In genomic region chr10:99522511-99523250, GRCh38 we compare ENCODE assay signal across 15 cellular contexts. TPM values are rescaled to one million over a fixed set of nuclear protein-coding genes. Genes with fewer than 3 reads are reported as not detected.
DNase-seq lines count a peak whose midpoint lies in the region; ATAC-seq and TF ChIP-seq lines count a peak whose summit lies in the region.
"Had no signal": no experiment of that assay in that cellular context is flagged by ENCODE, and none has a peak within 500 bp of the region (broad histone marks: within the 10 kb centered on the region; RNA-seq: fewer than 3 reads in every experiment).

No MANE protein-coding gene starts in this region.

- peaks cover 100% of the 10 kb centered on the region for H3K27me3 ChIP-seq in smooth muscle cell (ENCODE audit: low read depth)
- peaks cover 12 to 91% of the 10 kb centered on the region in 2 donors for H3K27me3 ChIP-seq in breast epithelium

- POLR2A ChIA-PET in activated CD4-positive, alpha-beta T cell treated with anti-CD3 and anti-CD28 coated beads for 36 hours (lab: Charles Lee), result no interaction called here

- H3K4me1 Mint-ChIP-seq in activated CD4-positive, alpha-beta T cell treated with anti-CD3 and anti-CD28 coated beads for 36 hours, result peaks cover 6% of the 10 kb centered on the region
- peaks cover 7% of the 10 kb centered on the region for H3K4me1 Mint-ChIP-seq in activated naive CD8-positive, alpha-beta T cell treated with anti-CD3 and anti-CD28 coated beads, Interleukin-2, amount 50 U/mL, for 24 hours
- peaks cover 5% of the 10 kb centered on the region for H3K4me1 Mint-ChIP-seq in activated T-helper 2 cell treated with anti-CD3 and anti-CD28 coated beads, Interferon-gamma antibody, Interleukin-2, Interleukin-4, amounts not matched to agents 10 μg/mL and 5 μg/mL and 100 μg/mL, durations not matched to agents 14 hours and 24 hours and 36 hours (ENCODE audit: low read depth)

- H3K27ac Mint-ChIP-seq in activated CD4-positive, alpha-beta T cell treated with anti-CD3 and anti-CD28 coated beads for 36 hours, result no peak overlapping the region
- no peak overlapping the region for H3K27ac Mint-ChIP-seq in activated naive CD8-positive, alpha-beta T cell treated with anti-CD3 and anti-CD28 coated beads, Interleukin-2, amount 50 U/mL, for 24 hours
- no peak overlapping the region for H3K27ac Mint-ChIP-seq in activated T-helper 2 cell treated with anti-CD3 and anti-CD28 coated beads, Interferon-gamma antibody, Interleukin-2, Interleukin-4, amounts not matched to agents 10 μg/mL and 5 μg/mL and 100 μg/mL, durations not matched to agents 14 hours and 24 hours and 36 hours

- TF ChIP-seq POLR2A in breast epithelium (IDR thresholded peaks at IDR 0.05), result no peak

- ATAC-seq in activated CD4-positive, alpha-beta T cell treated with anti-CD3 and anti-CD28 coated beads for 36 hours, result no peak
- no peak for ATAC-seq in activated naive CD8-positive, alpha-beta T cell treated with anti-CD3 and anti-CD28 coated beads, Interleukin-2, amount 50 U/mL, for 24 hours
- peak; percentile 6 for ATAC-seq in left colon

- H3K27ac ChIP-seq in smooth muscle cell (ENCODE audit: low read depth), result no peak overlapping the region
- H3K27ac ChIP-seq in breast epithelium, result no peak overlapping the region
- H3K27ac ChIP-seq: pancreas, PC-9 had no signal

- H3K4me3 Mint-ChIP-seq in activated CD4-positive, alpha-beta T cell treated with anti-CD3 and anti-CD28 coated beads for 36 hours, result peak overlapping the region; percentile 34
- peak overlapping the region; percentile 22 for H3K4me3 Mint-ChIP-seq in activated naive CD8-positive, alpha-beta T cell treated with anti-CD3 and anti-CD28 coated beads, Interleukin-2, amount 50 U/mL, for 24 hours
- no peak overlapping the region for H3K4me3 Mint-ChIP-seq in activated T-helper 2 cell treated with anti-CD3 and anti-CD28 coated beads, Interferon-gamma antibody, Interleukin-2, Interleukin-4, amounts not matched to agents 10 μg/mL and 5 μg/mL and 100 μg/mL, durations not matched to agents 14 hours and 24 hours and 36 hours (ENCODE audit: low read depth)

- 3% methylated on average over 24 of the region's 33 CpGs for WGBS in smooth muscle cell (ENCODE audit: low lambda C conversion rate)

- TF ChIP-seq CTCF in smooth muscle cell (IDR thresholded peaks at IDR 0.05; ENCODE audit: borderline replicate concordance, insufficient read depth, poor library complexity, severe bottlenecking), result peak; percentile 7
- TF ChIP-seq CTCF in breast epithelium (IDR thresholded peaks at IDR 0.05), result no peak

- no peak for DNase-seq in activated CD4-positive, alpha-beta T cell treated with anti-CD3 and anti-CD28 coated beads for 36 hours
- DNase-seq in activated CD4-positive, alpha-beta T cell treated with anti-CD3 and anti-CD28 coated beads for 1 hour, result no peak
- DNase-seq in activated naive CD8-positive, alpha-beta T cell treated with anti-CD3 and anti-CD28 coated beads, Interleukin-2, amount 50 U/mL, for 24 hours, result no peak
- DNase-seq in left colon, result peak in 1 of 2 donors; percentile 23
- no peak for DNase-seq in smooth muscle cell (lab: John Stamatoyannopoulos, UW; ENCODE audit: unreplicated experiment)
- DNase-seq in breast epithelium (ENCODE audit: low spot score in 2 of 2), result no peak
- no peak for DNase-seq in head of caudate nucleus
- no peak for DNase-seq in activated T-helper 2 cell treated with anti-CD3 and anti-CD28 coated beads, Interferon-gamma antibody, Interleukin-2, Interleukin-4, amounts not matched to agents 10 μg/mL and 5 μg/mL and 100 μg/mL, durations not matched to agents 14 hours and 24 hours and 36 hours (ENCODE audit: low spot score)
- DNase-seq: central memory CD4-positive, alpha-beta T cell; DND-41; PC-9; stimulated activated CD4-positive, alpha-beta T cell treated with anti-CD3 and anti-CD28 coated beads, Interleukin-4, amount 100 ng/mL, for 4 hours; substantia nigra had no signal

- H3K9ac ChIP-seq in smooth muscle cell (ENCODE audit: low read depth), result no peak overlapping the region

- no peaks in the 10 kb centered on the region for H3K36me3 Mint-ChIP-seq in activated CD4-positive, alpha-beta T cell treated with anti-CD3 and anti-CD28 coated beads for 36 hours (ENCODE audit: low read depth)
- no peaks in the 10 kb centered on the region for H3K36me3 Mint-ChIP-seq in activated naive CD8-positive, alpha-beta T cell treated with anti-CD3 and anti-CD28 coated beads, Interleukin-2, amount 50 U/mL, for 24 hours (ENCODE audit: low read depth)
- no peaks in the 10 kb centered on the region for H3K36me3 Mint-ChIP-seq in activated T-helper 2 cell treated with anti-CD3 and anti-CD28 coated beads, Interferon-gamma antibody, Interleukin-2, Interleukin-4, amounts not matched to agents 10 μg/mL and 5 μg/mL and 100 μg/mL, durations not matched to agents 14 hours and 24 hours and 36 hours (ENCODE audit: low read depth)

- no peaks in the 10 kb centered on the region for H3K9me3 ChIP-seq in smooth muscle cell (replicated peaks; ENCODE audit: low read depth)
- H3K9me3 ChIP-seq in breast epithelium, result no peaks in the 10 kb centered on the region
- H3K9me3 ChIP-seq: pancreas had no signal

- intact Hi-C loops in activated CD4-positive, alpha-beta T cell treated with anti-CD3 and anti-CD28 coated beads for 36 hours (cut with DNase I, micrococcal nuclease), result loop anchor here in 1 of 2 experiments (10.0 kb wide), 1 partner anchor 288 kb away; the partner anchor contains the start of gene HPSE2
- intact Hi-C loops in left colon (cut with DNase I, micrococcal nuclease) (no loop called here), breast epithelium (cut with DNase I; ENCODE audit: low total_unique reads) (no loop called here), head of caudate nucleus (cut with DNase I) (no loop called here)
- intact Hi-C loops in activated T-helper 2 cell treated with anti-CD3 and anti-CD28 coated beads, Interferon-gamma antibody, Interleukin-2, Interleukin-4, amounts not matched to agents 10 μg/mL and 5 μg/mL and 100 μg/mL, durations not matched to agents 14 hours and 24 hours and 36 hours (cut with micrococcal nuclease), result no loop called here

- peak overlapping the region; percentile 67 for H3K4me2 ChIP-seq in smooth muscle cell
- H3K4me2 ChIP-seq: PC-9 had no signal

- H3K4me3 ChIP-seq in smooth muscle cell, result no peak overlapping the region
- H3K4me3 ChIP-seq in breast epithelium, result peak overlapping the region in 1 of 3 donors; percentile 30
- H3K4me3 ChIP-seq: PC-9 had no signal

- H3K9me3 Mint-ChIP-seq in activated CD4-positive, alpha-beta T cell treated with anti-CD3 and anti-CD28 coated beads for 36 hours (ENCODE audit: low read depth), result no peaks in the 10 kb centered on the region
- no peaks in the 10 kb centered on the region for H3K9me3 Mint-ChIP-seq in activated naive CD8-positive, alpha-beta T cell treated with anti-CD3 and anti-CD28 coated beads, Interleukin-2, amount 50 U/mL, for 24 hours
- no peaks in the 10 kb centered on the region for H3K9me3 Mint-ChIP-seq in activated T-helper 2 cell treated with anti-CD3 and anti-CD28 coated beads, Interferon-gamma antibody, Interleukin-2, Interleukin-4, amounts not matched to agents 10 μg/mL and 5 μg/mL and 100 μg/mL, durations not matched to agents 14 hours and 24 hours and 36 hours

- CTCF ChIA-PET in activated CD4-positive, alpha-beta T cell treated with anti-CD3 and anti-CD28 coated beads for 36 hours (lab: Charles Lee), result interaction anchor here (0.6 to 0.8 kb wide), 2 partner anchors 164 to 1496 kb away, joined by 3 to 5 read pairs; no protein-coding TSS in a partner anchor

- H4K20me1 ChIP-seq in smooth muscle cell (ENCODE audit: low read depth), result no peaks in the 10 kb centered on the region

- peaks cover 26% of the 10 kb centered on the region for H3K4me1 ChIP-seq in smooth muscle cell (ENCODE audit: low read depth)
- H3K4me1 ChIP-seq in breast epithelium, result no peaks in the 10 kb centered on the region

- H3F3A ChIP-seq in smooth muscle cell (ENCODE audit: low read depth), result peaks cover 4% of the 10 kb centered on the region

- H3K27me3 Mint-ChIP-seq in activated CD4-positive, alpha-beta T cell treated with anti-CD3 and anti-CD28 coated beads for 36 hours, result peaks cover 64% of the 10 kb centered on the region
- H3K27me3 Mint-ChIP-seq in activated naive CD8-positive, alpha-beta T cell treated with anti-CD3 and anti-CD28 coated beads, Interleukin-2, amount 50 U/mL, for 24 hours, result peaks cover 73% of the 10 kb centered on the region
- peaks cover 67% of the 10 kb centered on the region for H3K27me3 Mint-ChIP-seq in activated T-helper 2 cell treated with anti-CD3 and anti-CD28 coated beads, Interferon-gamma antibody, Interleukin-2, Interleukin-4, amounts not matched to agents 10 μg/mL and 5 μg/mL and 100 μg/mL, durations not matched to agents 14 hours and 24 hours and 36 hours (ENCODE audit: low read depth)

- no peaks in the 10 kb centered on the region for H3K79me2 ChIP-seq in smooth muscle cell (ENCODE audit: low read depth)

- H2AFZ ChIP-seq in smooth muscle cell (ENCODE audit: low read depth), result no peak overlapping the region
- H2AFZ ChIP-seq: PC-9 had no signal

- no peaks in the 10 kb centered on the region for H3K36me3 ChIP-seq in smooth muscle cell (ENCODE audit: low read depth)
- no peaks in the 10 kb centered on the region for H3K36me3 ChIP-seq in breast epithelium
- H3K36me3 ChIP-seq: pancreas had no signal

RNA-seq across cellular contexts. Expression of gene NKX2-3, which starts 10.1 kb away (rescaled TPM):
- total RNA-seq in activated CD4-positive, alpha-beta T cell treated with anti-CD3 and anti-CD28 coated beads for 36 hours, result not detected
- 10 to 100 TPM in 1 of 2 donors, 1 to 10 TPM in 1; 3.4 to 11.7 TPM for total RNA-seq in left colon
- total RNA-seq in smooth muscle cell, result not detected in 2 replicates
- not detected in 2 replicates for polyA plus RNA-seq in smooth muscle cell
- total RNA-seq in breast epithelium, result under 1 TPM in 1 of 3 donors, not detected in 2; 0.15 TPM
- total RNA-seq in activated T-helper 2 cell treated with anti-CD3 and anti-CD28 coated beads, Interferon-gamma antibody, Interleukin-2, Interleukin-4, amounts not matched to agents 10 μg/mL and 5 μg/mL and 100 μg/mL, durations not matched to agents 14 hours and 24 hours and 36 hours, result not detected in 2 replicates
- total RNA-seq: kidney epithelial cell, PC-9 had no signal
